In the genomic region with DNA sequence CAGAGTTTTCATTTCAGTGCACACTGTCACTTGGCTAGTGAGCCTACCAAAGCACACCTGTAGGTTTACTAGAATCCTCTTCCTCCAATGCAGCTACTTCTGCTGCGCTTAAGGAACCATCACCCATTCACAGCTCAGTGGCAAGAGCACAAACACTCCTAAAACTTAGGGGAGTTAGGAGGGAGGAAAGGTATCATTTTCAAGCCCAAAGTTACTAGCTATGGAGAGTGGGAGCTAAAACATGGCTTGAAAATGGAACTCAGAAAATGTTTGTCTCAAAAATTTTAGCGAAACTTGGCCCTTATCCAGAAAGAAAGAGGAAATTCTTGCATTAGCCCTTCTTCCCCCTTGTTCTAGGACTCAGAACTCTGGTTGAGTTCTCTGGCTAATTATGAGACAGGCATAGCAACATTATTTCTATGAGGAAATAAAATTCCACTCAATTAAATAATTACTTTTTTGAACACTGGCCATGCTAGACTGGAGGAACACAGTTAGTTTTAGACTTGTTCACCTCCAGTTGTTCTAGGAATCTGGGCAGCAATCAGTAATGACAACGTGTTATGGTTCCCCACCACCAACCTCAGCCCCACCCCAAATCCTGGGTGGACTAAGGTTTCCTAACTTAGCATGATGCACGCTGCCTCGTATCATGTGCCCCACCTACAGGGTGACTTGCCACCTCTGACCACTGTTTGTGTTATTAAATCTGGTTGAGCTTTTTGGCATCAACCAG, we compare ENCODE assay signal across 8 cellular contexts. TPM values are rescaled to one million over a fixed set of nuclear protein-coding genes. Genes with fewer than 3 reads are reported as not detected.
DNase-seq lines count a peak whose midpoint lies in the region; ATAC-seq and TF ChIP-seq lines count a peak whose summit lies in the region.

No MANE protein-coding gene starts in this region.

- H3K4me3 ChIP-seq in gastrocnemius medialis = no peak overlapping the region

- no peak for TF ChIP-seq POLR2A in erythroblast (IDR thresholded peaks at IDR 0.05; ENCODE audit: low read length)
- TF ChIP-seq POLR2A in gastrocnemius medialis (IDR thresholded peaks at IDR 0.05) = no peak

- H3K27ac ChIP-seq in gastrocnemius medialis = peak overlapping the region; percentile 48 to 79 (median 67)

- TF ChIP-seq CTCF in gastrocnemius medialis (IDR thresholded peaks at IDR 0.05 in 4 of 5, conservative IDR thresholded peaks at IDR 0.05 in 1 of 5) = no peak

- intact Hi-C loops in gastrocnemius medialis (cut with DNase I; ENCODE audit: low total_unique reads) = no loop called here

- no peaks in the 10 kb centered on the region for H3K9me3 ChIP-seq in gastrocnemius medialis

- ATAC-seq in GM19043 (IDR thresholded peaks at IDR 0.05; ENCODE audit: low read depth, unreplicated experiment) (peak; percentile 33), gastrocnemius medialis (peak; percentile 13 to 42), HG03439 (IDR thresholded peaks at IDR 0.05; ENCODE audit: unreplicated experiment) (no peak)

- DNase-seq in NOMO-1 treated with DMSO at 0.1 percent for 48 hours (lab: John Stamatoyannopoulos, UW; ENCODE audit: unreplicated experiment) (peak; percentile 67), erythroblast (lab: John Stamatoyannopoulos, UW) (peak; percentile 71 to 75), gastrocnemius medialis (no peak), NCI-H446 (lab: John Stamatoyannopoulos, UW) (no peak), EL (no peak), GM19238 (ENCODE audit: insufficient read length, low spot score) (no peak)

- no peaks in the 10 kb centered on the region for H3K36me3 ChIP-seq in gastrocnemius medialis

- H3K4me1 ChIP-seq in gastrocnemius medialis = peaks cover 21 to 48% of the 10 kb centered on the region in 2 donors

- in situ Hi-C loops in gastrocnemius medialis (cut with MboI; ENCODE audit: low sequenced_read_pairs in 4 of 4) = no loop called here

- H3K27me3 ChIP-seq in gastrocnemius medialis = no peaks in the 10 kb centered on the region

RNA-seq across cellular contexts. Expression of a gene that starts 32.9 kb away (rescaled TPM):
- 1 to 10 TPM; 4.9 to 9.1 (median 8.2) TPM for total RNA-seq in gastrocnemius medialis

Comparison
In these comparisons a context has a peak if more than half of its experiments do, and no peak if none do; other contexts are left out.
1. DNase-seq: peak in NOMO-1 treated with DMSO at 0.1 percent for 48 hours (single experiment) and erythroblast (2 of 2); none in gastrocnemius medialis (0 of 2), NCI-H446 (0 of 2), EL (single experiment) and GM19238 (single experiment).